Comparison of ENCODE assay signal across 7 cellular contexts in genomic region chr15:95325763-95326688, GRCh38.
DNase-seq lines count a peak whose midpoint lies in the region; ATAC-seq and TF ChIP-seq lines count a peak whose summit lies in the region.

No MANE protein-coding gene starts in this region.

- H3K4me1 ChIP-seq in muscle layer of duodenum (ENCODE audit: control insufficient read depth in 1 of 2, insufficient read depth in 2 of 2, low read length in 2 of 2) (peaks cover 0 to 9% of the 10 kb centered on the region in 2 donors), tibial nerve (peaks cover 0 to 45% (median 3%) of the 10 kb centered on the region in 4 donors)

- ATAC-seq in HG03175 (IDR thresholded peaks at IDR 0.05; ENCODE audit: unreplicated experiment) = no peak

- H3K27me3 ChIP-seq in muscle layer of duodenum (ENCODE audit: low read depth, low read length) (no peaks in the 10 kb centered on the region), tibial nerve (no peaks in the 10 kb centered on the region)

- 10 to 11% methylated on average over 10 of the region's 10 CpGs for WGBS in tibial nerve, 2 donors

- H3K4me3 ChIP-seq in fibroblast of pulmonary artery (replicated peaks; ENCODE audit: low read depth, low read length) (peak overlapping the region; percentile 45), muscle layer of duodenum (ENCODE audit: low read depth in 1 of 2, low read length in 2 of 2) (peak overlapping the region; percentile 43 to 76), tibial nerve (peak overlapping the region; percentile 43 to 75 (median 60))

- TF ChIP-seq EP300 in tibial nerve (IDR thresholded peaks at IDR 0.05) = peak in 1 of 2 donors; percentile 92

- peak; percentile 7 to 54 for TF ChIP-seq POLR2A in tibial nerve (IDR thresholded peaks at IDR 0.05)

- H3K9me3 ChIP-seq in muscle layer of duodenum (ENCODE audit: control insufficient read depth in 1 of 2, low read length in 2 of 2) (no peaks in the 10 kb centered on the region), tibial nerve (no peaks in the 10 kb centered on the region)

- H3K36me3 ChIP-seq in muscle layer of duodenum (ENCODE audit: control insufficient read depth in 1 of 2, insufficient read depth in 2 of 2, low read length in 2 of 2) (no peaks in the 10 kb centered on the region), tibial nerve (no peaks in the 10 kb centered on the region)

- DNase-seq in fibroblast of pulmonary artery (ENCODE audit: low read depth) (peak; percentile 86), tibial nerve (ENCODE audit: low spot score in 2 of 2) (peak; percentile 39 to 68), NCI-H524 (lab: John Stamatoyannopoulos, UW) (no peak), OCI-M1 (lab: John Stamatoyannopoulos, UW) (no peak)

- TF ChIP-seq CTCF in fibroblast of pulmonary artery (IDR thresholded peaks at IDR 0.05; ENCODE audit: low read length, missing control alignments) (peak; percentile 1), tibial nerve (IDR thresholded peaks at IDR 0.05) (peak in 2 of 5 experiments; percentile 44 to 62)

- H3K27ac ChIP-seq in angular gyrus (ENCODE audit: low read depth, low read length) = peak overlapping the region; percentile 7
- peak overlapping the region; percentile 45 for H3K27ac ChIP-seq in muscle layer of duodenum (ENCODE audit: low read length)
- H3K27ac ChIP-seq in tibial nerve = peak overlapping the region; percentile 93 to 99 (median 96)

Comparison
In these comparisons a context has a peak if more than half of its experiments do, and no peak if none do; other contexts are left out.
1. H3K27ac ChIP-seq: peak in every context shown above with its lines; median percentile 96 in tibial nerve; 45 in muscle layer of duodenum; 7 in angular gyrus.
2. DNase-seq: peak in fibroblast of pulmonary artery (single experiment) and tibial nerve (2 of 2); none in NCI-H524 (0 of 2) and OCI-M1 (single experiment).
3. Peak in every context shown above with its lines, with median percentiles within 50 percentile points of each other: H3K4me3 ChIP-seq.